ENCODE assay signal across 7 cellular contexts in the genomic region with DNA sequence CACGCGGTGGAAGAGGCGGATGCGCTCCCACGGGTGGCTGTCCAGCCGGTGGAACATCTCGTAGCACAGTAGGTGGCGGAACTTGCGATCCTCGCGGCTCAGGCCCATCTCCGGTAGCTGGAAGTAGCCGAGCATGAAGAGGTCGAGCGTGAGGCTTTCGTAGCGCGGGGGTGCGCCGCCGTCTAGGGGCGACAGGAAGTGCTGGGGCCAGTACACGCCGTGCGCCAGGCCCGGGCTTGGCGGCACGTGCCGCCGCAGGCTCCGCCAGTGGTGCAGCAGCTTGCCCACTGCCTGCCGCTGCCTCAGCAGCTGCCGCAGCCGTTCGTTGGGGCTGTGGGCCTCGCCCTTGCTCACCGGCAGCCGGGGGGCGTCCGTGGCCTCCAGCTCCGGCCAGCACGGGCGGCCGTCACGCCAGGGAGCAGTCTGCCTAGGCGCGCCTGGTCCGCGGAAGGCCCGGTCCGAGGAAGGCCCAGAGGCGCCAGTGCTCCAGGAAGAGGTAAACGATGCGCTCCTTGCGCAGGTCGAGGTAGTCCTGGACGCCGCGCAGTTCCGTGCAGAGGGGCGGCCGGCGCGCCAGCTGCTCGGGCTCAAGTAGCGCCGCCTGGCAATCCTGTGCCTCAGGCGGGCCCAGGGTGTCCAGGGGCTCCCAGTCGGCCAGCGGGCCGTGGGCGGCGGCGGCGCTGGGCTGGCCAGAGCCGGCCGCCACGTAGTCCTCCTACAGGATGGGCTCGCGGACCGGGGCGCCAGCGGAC. TPM values are rescaled to one million over a fixed set of nuclear protein-coding genes. Genes with fewer than 3 reads are reported as not detected.
"Had no signal": no experiment of that assay in that cellular context is flagged by ENCODE, and none has a peak within 500 bp of the region (broad histone marks: within the 10 kb centered on the region; RNA-seq: fewer than 3 reads in every experiment).

No MANE protein-coding gene starts in this region.

RNA-seq across cellular contexts. Expression of a gene that starts 26.1 kb away (rescaled TPM):
- total RNA-seq: fibroblast of villous mesenchyme, myocyte had no signal
- polyA plus RNA-seq: fibroblast of lung, heart left ventricle, neural cell, spleen, thymus had no signal

RNA-seq across cellular contexts. Expression of a gene that starts 47.4 kb away (rescaled TPM):
- total RNA-seq: fibroblast of villous mesenchyme, myocyte had no signal
- polyA plus RNA-seq: fibroblast of lung, heart left ventricle, neural cell, spleen, thymus had no signal
